ENCODE assay signal across 1 cellular context in genomic region chr17:80262291-80262690, GRCh38.
TF ChIP-seq lines count a peak whose summit lies in the region.

No MANE protein-coding gene starts in this region.

TF ChIP-seq in K562, 482 proteins besides CTCF, POLR2A, EP300 and RAD21 (continued from another document):
- TF ChIP-seq TFAM (CRISPR knock-in tag; conservative IDR thresholded peaks at IDR 0.05) (no peak), ARID2 (IDR thresholded peaks at IDR 0.05) (no peak), PPARD (CRISPR knock-in tag; IDR thresholded peaks at IDR 0.05) (no peak), JUND (IDR thresholded peaks at IDR 0.05; ENCODE audit: borderline replicate concordance, low read depth, low read length) (no peak), JUND (tag; IDR thresholded peaks at IDR 0.05; ENCODE audit: borderline replicate concordance, low read depth, low read length) (no peak; the same call in 2 of the 3 replicates), SREBF1 (IDR thresholded peaks at IDR 0.05; ENCODE audit: borderline replicate concordance, low read depth, low read length) (no peak), COPS2 (conservative IDR thresholded peaks at IDR 0.05) (no peak), BHLHE40 (IDR thresholded peaks at IDR 0.05; ENCODE audit: low read length) (peak; percentile 16; the same call in 1 of the 2 replicates), FOXM1 (IDR thresholded peaks at IDR 0.05; ENCODE audit: low read depth) (no peak), FOXM1 (CRISPR knock-in tag; IDR thresholded peaks at IDR 0.05; ENCODE audit: low read depth) (no peak), PATZ1 (CRISPR knock-in tag; IDR thresholded peaks at IDR 0.05; ENCODE audit: borderline replicate concordance) (no peak), NFIX (CRISPR knock-in tag; IDR thresholded peaks at IDR 0.05; ENCODE audit: low read depth) (no peak), ZNF263 (CRISPR knock-in tag; IDR thresholded peaks at IDR 0.05; ENCODE audit: borderline replicate concordance) (no peak), SAFB2 (IDR thresholded peaks at IDR 0.05; ENCODE audit: borderline replicate concordance, low read depth, low read length, severe bottlenecking) (no peak), NR2F6 (CRISPR knock-in tag; IDR thresholded peaks at IDR 0.05) (no peak), HNRNPLL (IDR thresholded peaks at IDR 0.05; ENCODE audit: low read depth, low read length, poor library complexity, severe bottlenecking) (no peak), NFRKB (IDR thresholded peaks at IDR 0.05; ENCODE audit: low read depth) (no peak), ZNF408 (CRISPR knock-in tag; IDR thresholded peaks at IDR 0.05; ENCODE audit: low read depth) (no peak), HNRNPL (IDR thresholded peaks at IDR 0.05; ENCODE audit: low read depth, low read length) (no peak), SFPQ (IDR thresholded peaks at IDR 0.05; ENCODE audit: low read depth, low read length) (no peak), MLLT1 (IDR thresholded peaks at IDR 0.05) (no peak), TBL1XR1 (IDR thresholded peaks at IDR 0.05; ENCODE audit: low read length in 2 of 2) (no peak; a peak in 1 of 4 replicates), ZNF586 (CRISPR knock-in tag; conservative IDR thresholded peaks at IDR 0.05) (no peak), CBX8 (IDR thresholded peaks at IDR 0.05; ENCODE audit: borderline replicate concordance, extremely low read depth, low read depth, low read length, poor library complexity, severe bottlenecking) (no peak), GATAD2A (IDR thresholded peaks at IDR 0.05) (no peak), PHF8 (IDR thresholded peaks at IDR 0.05; ENCODE audit: borderline replicate concordance, low read length) (no peak), CSDE1 (IDR thresholded peaks at IDR 0.05) (no peak), CBFA2T2 (conservative IDR thresholded peaks at IDR 0.05) (no peak), SUPT5H (IDR thresholded peaks at IDR 0.05) (no peak), SRSF7 (optimal IDR thresholded peaks at IDR 0.05; ENCODE audit: low read depth, low read length) (no peak), DNMT1 (IDR thresholded peaks at IDR 0.05) (no peak), SOX6 (IDR thresholded peaks at IDR 0.05) (peak; percentile 77), KLF13 (tag; IDR thresholded peaks at IDR 0.05; ENCODE audit: borderline replicate concordance, low read depth) (no peak), PKNOX1 (IDR thresholded peaks at IDR 0.05) (peak; percentile 86), MLX (CRISPR knock-in tag; conservative IDR thresholded peaks at IDR 0.05) (no peak)
